In the genomic region with DNA sequence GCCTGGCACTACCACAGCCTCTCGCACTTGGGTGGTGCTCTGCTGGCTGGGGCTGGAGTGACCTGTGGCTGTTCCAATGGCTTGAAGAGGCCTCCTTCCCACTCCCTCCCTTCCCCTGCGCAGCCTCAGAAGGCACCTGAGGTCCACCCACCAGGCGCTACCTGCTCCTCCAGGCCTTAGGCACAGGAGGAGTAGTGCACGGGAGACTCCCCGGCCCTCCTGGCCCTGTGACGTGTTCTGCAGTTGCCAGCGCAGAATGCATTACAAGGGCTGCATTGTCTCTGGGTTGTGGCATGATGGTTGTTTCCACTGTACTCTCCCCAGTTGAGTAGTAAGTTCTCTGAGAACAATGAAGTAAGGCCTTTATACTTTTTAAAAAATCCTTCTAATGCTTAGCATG, we compare ENCODE assay signal across 18 cellular contexts.
DNase-seq lines count a peak whose midpoint lies in the region; ATAC-seq and TF ChIP-seq lines count a peak whose summit lies in the region.
"Had no signal": no experiment of that assay in that cellular context is flagged by ENCODE, and none has a peak within 500 bp of the region (broad histone marks: within the 10 kb centered on the region; RNA-seq: fewer than 3 reads in every experiment).

No MANE protein-coding gene starts in this region.

- TF ChIP-seq CTCF in testis (IDR thresholded peaks at IDR 0.05) = no peak

- WGBS in testis, 2 donors = 73 to 78% methylated on average over 2 to 7 of the region's 7 CpGs

- no peaks in the 10 kb centered on the region for H3K36me3 ChIP-seq in testis (ENCODE audit: low read depth, missing control alignments)
- H3K36me3 ChIP-seq: BLaER1 had no signal

- DNase-seq in SK-MEL-5 (ENCODE audit: low read depth, low spot score) (peak; percentile 63), head of caudate nucleus (peak in 37 of 42 donors; percentile 24 to 84 (median 60)), pons (ENCODE audit: low spot score) (peak; percentile 86), testis (peak; percentile 71), NCI-H187 (lab: John Stamatoyannopoulos, UW) (no peak)
- DNase-seq: CD4-positive, alpha-beta memory T cell; H7; MV-4-11; NCI-H1105 treated with DMSO at 0.1 percent for 48 hours; NCI-H187 treated with DMSO at 0.1 percent for 48 hours; NCI-H2107; NK-92 treated with Interleukin-12 subunit alpha and Interleukin-12 subunit beta, amount 100 ng/mL, for 24 hours; SIG-M5 had no signal

- no peak for TF ChIP-seq POLR2A in testis (IDR thresholded peaks at IDR 0.05)

- no peak overlapping the region for H3K4me3 ChIP-seq in testis
- H3K4me3 ChIP-seq: BLaER1 had no signal

- ATAC-seq in GM18511 (IDR thresholded peaks at IDR 0.05; ENCODE audit: unreplicated experiment) = no peak
- no peak for ATAC-seq in HG02798 (IDR thresholded peaks at IDR 0.05; ENCODE audit: poor library complexity, unreplicated experiment)
- ATAC-seq: Panc1, SK-N-SH treated with all-trans-retinoic acid at 6 μM for 48 hours had no signal

- H3K4me1 ChIP-seq in testis = peaks cover 4% of the 10 kb centered on the region
- H3K4me1 ChIP-seq: BLaER1 had no signal

- peak overlapping the region in 1 of 2 donors; percentile 44 for H3K27ac ChIP-seq in testis
- H3K27ac ChIP-seq: BLaER1 had no signal

- H3K9me3 ChIP-seq in testis = no peaks in the 10 kb centered on the region

- in situ Hi-C loops in SK-MEL-5 (cut with HindIII; ENCODE audit: low pct_unique_long_range_greater_than_20kb, low sequenced_read_pairs) = no loop called here

- H3K27me3 ChIP-seq in testis = no peaks in the 10 kb centered on the region
- H3K27me3 ChIP-seq: BLaER1 had no signal

- intact Hi-C loops in head of caudate nucleus (cut with DNase I) (no loop called here), testis (cut with DNase I; ENCODE audit: low total_unique reads) (no loop called here)

Comparison
In these comparisons a context has a peak if more than half of its experiments do, and no peak if none do; other contexts are left out.
1. DNase-seq: peak in SK-MEL-5 (single experiment), head of caudate nucleus (37 of 42), pons (single experiment) and testis (single experiment); none in NCI-H187 (0 of 2).